31 cellular contexts compared by ENCODE assay signal in the genomic region with DNA sequence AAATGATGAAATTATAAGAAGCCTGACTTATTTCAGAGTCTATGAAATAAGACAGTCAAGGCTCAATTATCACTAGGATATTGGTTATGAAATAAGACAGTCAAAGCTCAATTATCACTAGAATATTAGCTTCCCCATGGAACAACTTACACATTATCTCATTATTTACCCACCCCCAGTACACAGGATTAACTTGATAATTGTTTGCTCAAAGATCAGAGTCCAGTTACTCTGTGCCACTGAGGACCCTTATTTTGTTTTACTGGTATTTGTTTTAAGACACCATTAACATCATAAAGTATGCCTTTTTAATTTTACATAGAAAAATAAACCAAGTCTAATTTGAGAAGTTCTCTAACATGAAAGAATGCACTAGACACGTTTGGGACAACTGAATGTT.
"Had no signal": no experiment of that assay in that cellular context is flagged by ENCODE, and none has a peak within 500 bp of the region (broad histone marks: within the 10 kb centered on the region; RNA-seq: fewer than 3 reads in every experiment).

No MANE protein-coding gene starts in this region.

- H3K27ac ChIP-seq: adrenal gland, body of pancreas, esophagus muscularis mucosa, foreskin keratinocyte, gastrocnemius medialis, heart left ventricle had no signal

- H3K4me3 ChIP-seq: adrenal gland, body of pancreas, esophagus muscularis mucosa, gastrocnemius medialis, heart left ventricle had no signal

- H3K4me1 ChIP-seq: adrenal gland, body of pancreas, esophagus muscularis mucosa, foreskin keratinocyte, gastrocnemius medialis, heart left ventricle had no signal

- ATAC-seq: activated CD4-positive, alpha-beta T cell treated with anti-CD3 and anti-CD28 coated beads for 36 hours; activated CD8-positive, alpha-beta memory T cell treated with anti-CD3 and anti-CD28 coated beads, Interleukin-2, amount 10 ng/mL, durations not matched to agents 7 days and 5 days; activated CD8-positive, alpha-beta T cell treated with anti-CD3 and anti-CD28 coated beads, Interleukin-2, amount 10 ng/mL, durations not matched to agents 7 days and 5 days; activated naive CD8-positive, alpha-beta T cell treated with anti-CD3 and anti-CD28 coated beads, Interleukin-2, amount 50 U/mL, for 24 hours; body of pancreas; effector memory CD8-positive, alpha-beta T cell; foreskin keratinocyte; gastrocnemius medialis; heart left ventricle; T-helper 17 cell had no signal

- H3K9me3 ChIP-seq: adrenal gland, body of pancreas, esophagus muscularis mucosa, gastrocnemius medialis, heart left ventricle had no signal

- FAIRE-seq: colon had no signal

- DNase-seq: activated CD4-positive, alpha-beta memory T cell treated with anti-CD3 and anti-CD28 coated beads for 36 hours; activated CD4-positive, alpha-beta T cell treated with anti-CD3 and anti-CD28 coated beads for 36 hours; activated CD4-positive, alpha-beta T cell treated with anti-CD3 and anti-CD28 coated beads, Interleukin-2, amount 10 ng/mL, durations not matched to agents 24 days and 14 days; activated CD4-positive, CD25-positive, alpha-beta regulatory T cell; activated CD4-positive, CD25-positive, alpha-beta regulatory T cell treated with anti-CD3 and anti-CD28 coated beads, Interleukin-2, amount 50 U/mL, for 72 hours; activated CD8-positive, alpha-beta memory T cell treated with anti-CD3 and anti-CD28 coated beads, Interleukin-2, amount 10 ng/mL, durations not matched to agents 7 days and 5 days; activated CD8-positive, alpha-beta memory T cell treated with anti-CD3 and anti-CD28 coated beads, Interleukin-2, amount 50 U/mL, for 4 hours; activated CD8-positive, alpha-beta T cell treated with anti-CD3 and anti-CD28 coated beads, Interleukin-2, amount 10 ng/mL, durations not matched to agents 7 days and 5 days; activated effector memory CD4-positive, alpha-beta T cell treated with anti-CD3 and anti-CD28 coated beads, Interleukin-2, amount 50 U/mL, for 16 hours; activated naive CD4-positive, alpha-beta T cell treated with anti-CD3 and anti-CD28 coated beads for 36 hours; activated naive CD8-positive, alpha-beta T cell treated with anti-CD3 and anti-CD28 coated beads for 36 hours; activated naive CD8-positive, alpha-beta T cell treated with anti-CD3 and anti-CD28 coated beads, Interleukin-2, amount 50 U/mL, for 24 hours; activated T-cell treated with anti-CD3 and anti-CD28 coated beads, Interleukin-2, amount 50 U/mL, for 1 hour; activated T-cell treated with anti-CD3 and anti-CD28 coated beads, Interleukin-2, amount 50 U/mL, for 48 hours; adrenal gland; amygdala; aorta; body of pancreas; caudate nucleus; cortex of kidney; dermis blood vessel endothelial cell; effector CD4-positive, alpha-beta T cell; effector memory CD8-positive, alpha-beta T cell; erythroblast; foreskin keratinocyte; gastrocnemius medialis; glutamatergic neuron; heart left ventricle; T-helper 17 cell had no signal

- H3K36me3 ChIP-seq: adrenal gland, esophagus muscularis mucosa, gastrocnemius medialis, heart left ventricle had no signal

- H3K27me3 ChIP-seq: adrenal gland, body of pancreas, esophagus muscularis mucosa, foreskin keratinocyte, gastrocnemius medialis, heart left ventricle had no signal
